Comparison of ENCODE assay signal across 12 cellular contexts in genomic region chr14:68394719-68395117, GRCh38.
A peak's percentile ranks its signal among the peaks of the same experiment; 100 is the strongest.
DNase-seq lines count a peak whose midpoint lies in the region; ATAC-seq and TF ChIP-seq lines count a peak whose summit lies in the region.
"Had no signal": no experiment of that assay in that cellular context is flagged by ENCODE, and none has a peak within 500 bp of the region (broad histone marks: within the 10 kb centered on the region; RNA-seq: fewer than 3 reads in every experiment).

No MANE protein-coding gene starts in this region.

- TF ChIP-seq EP300 in ovary (IDR thresholded peaks at IDR 0.05), result no peak

- H3K4me1 ChIP-seq in breast epithelium (peaks cover 18 to 59% of the 10 kb centered on the region in 2 donors), mammary epithelial cell (ENCODE audit: insufficient read depth, low read length) (peaks cover 22% of the 10 kb centered on the region), right cardiac atrium (ENCODE audit: control insufficient read depth, insufficient read depth, low read length) (peaks cover 20% of the 10 kb centered on the region), ovary (ENCODE audit: insufficient read depth) (peaks cover 51% of the 10 kb centered on the region), urinary bladder (ENCODE audit: insufficient read depth) (peaks cover 2% of the 10 kb centered on the region), Karpas-422 (ENCODE audit: low read length) (no peaks in the 10 kb centered on the region)

- H3K9ac ChIP-seq in mammary epithelial cell (ENCODE audit: insufficient read depth, low read length) (no peak overlapping the region), Karpas-422 (ENCODE audit: low read length) (no peak overlapping the region)

- H2AFZ ChIP-seq in mammary epithelial cell (ENCODE audit: low read depth, low read length) (no peak overlapping the region), Karpas-422 (ENCODE audit: low read length) (no peak overlapping the region)

- no peak overlapping the region for H3K4me3 ChIP-seq in breast epithelium
- no peak overlapping the region for H3K4me3 ChIP-seq in mammary epithelial cell (replicated peaks in 1 of 3; ENCODE audit: insufficient read depth in 1 of 3, low read depth in 2 of 3, low read length in 3 of 3)
- H3K4me3 ChIP-seq in right cardiac atrium (ENCODE audit: low read length), result no peak overlapping the region
- no peak overlapping the region for H3K4me3 ChIP-seq in ovary
- no peak overlapping the region for H3K4me3 ChIP-seq in urinary bladder (ENCODE audit: low read depth, low read length)
- no peak overlapping the region for H3K4me3 ChIP-seq in Karpas-422 (ENCODE audit: low read length)

- in situ Hi-C loops in mammary epithelial cell (cut with MboI; ENCODE audit: low sequenced_read_pairs in 2 of 2), result no loop called here

- dilution Hi-C loops in mammary epithelial cell (cut with HindIII; ENCODE audit: low sequenced_read_pairs), result no loop called here

- H3K27ac ChIP-seq in breast epithelium, result peak overlapping the region; percentile 93 to 94
- H3K27ac ChIP-seq in mammary epithelial cell (ENCODE audit: insufficient read depth, low read depth, low read length), result no peak overlapping the region
- peak overlapping the region; percentile 88 for H3K27ac ChIP-seq in right cardiac atrium (ENCODE audit: low read length)
- H3K27ac ChIP-seq in ovary, result peak overlapping the region; percentile 16 to 76
- H3K27ac ChIP-seq in urinary bladder (ENCODE audit: low read depth), result peak overlapping the region; percentile 48
- H3K27ac ChIP-seq in Karpas-422 (ENCODE audit: low read length), result no peak overlapping the region

- H3K36me3 ChIP-seq in breast epithelium (no peaks in the 10 kb centered on the region), mammary epithelial cell (ENCODE audit: insufficient read depth, low read length) (no peaks in the 10 kb centered on the region), ovary (no peaks in the 10 kb centered on the region), urinary bladder (ENCODE audit: insufficient read depth) (no peaks in the 10 kb centered on the region), Karpas-422 (ENCODE audit: insufficient read depth, low read length) (no peaks in the 10 kb centered on the region)

- no peaks in the 10 kb centered on the region for H3K79me2 ChIP-seq in mammary epithelial cell (ENCODE audit: insufficient read depth, low read length)
- no peaks in the 10 kb centered on the region for H3K79me2 ChIP-seq in Karpas-422 (ENCODE audit: low read length)

- CTCF ChIA-PET in mammary epithelial cell (lab: Charles Lee; ENCODE audit: low non-redundant PET), result no interaction called here

- H4K20me1 ChIP-seq in mammary epithelial cell (ENCODE audit: insufficient read depth, low read length) (no peaks in the 10 kb centered on the region), Karpas-422 (ENCODE audit: insufficient read depth, low read depth, low read length) (no peaks in the 10 kb centered on the region; the same call in 1 of the 2 replicates)

- WGBS in mammary epithelial cell (ENCODE audit: low coverage, missing lambda C conversion rate), result 93% methylated on average over 9 of the region's 11 CpGs
- 58% methylated on average over 11 of the region's 11 CpGs for WGBS in right cardiac atrium
- 7 to 31% (median 12%) methylated on average over 10 to 11 of the region's 11 CpGs for WGBS in ovary, 3 donors
- WGBS in urinary bladder, result 46% methylated on average over 11 of the region's 11 CpGs

- H3K9me2 ChIP-seq in Karpas-422 (replicated peaks; ENCODE audit: insufficient read depth, low read length), result no peaks in the 10 kb centered on the region

- DNase-seq in breast epithelium (ENCODE audit: low spot score in 2 of 2), result no peak
- DNase-seq in mammary epithelial cell, result no peak
- peak; percentile 30 to 73 (median 72) for DNase-seq in right cardiac atrium
- DNase-seq in ovary, result peak; percentile 46 to 73 (median 57)
- no peak for DNase-seq in amniotic stem cell (lab: John Stamatoyannopoulos, UW)
- DNase-seq in Karpas-422, result no peak
- DNase-seq: DMS79 treated with DMSO at 0.1 percent for 48 hours; NCI-H226; RPMI8226; stimulated activated CD8-positive, alpha-beta memory T cell treated with anti-CD3 and anti-CD28 coated beads, Interleukin-4, amount 100 ng/mL, for 48 hours had no signal

- TF ChIP-seq CTCF in breast epithelium (IDR thresholded peaks at IDR 0.05), result no peak
- no peak for TF ChIP-seq CTCF in mammary epithelial cell (conservative IDR thresholded peaks at IDR 0.05 in 1 of 2, IDR thresholded peaks at IDR 0.05 in 1 of 2; ENCODE audit: extremely low read depth in 1 of 2, insufficient read depth in 1 of 2, low read depth in 1 of 2, low read length in 2 of 2)
- TF ChIP-seq CTCF in ovary (IDR thresholded peaks at IDR 0.05), result no peak

- no peak for TF ChIP-seq POLR2A in breast epithelium (IDR thresholded peaks at IDR 0.05)
- TF ChIP-seq POLR2A in ovary (IDR thresholded peaks at IDR 0.05), result no peak

- BruUV-seq in mammary epithelial cell (replicated peaks; lab: Mats Ljungman, UMichigan), result no TSS peak

- ATAC-seq in right cardiac atrium, result no peak
- ATAC-seq in HG02759 (IDR thresholded peaks at IDR 0.05; ENCODE audit: unreplicated experiment), result no peak

- H3K27me3 ChIP-seq in breast epithelium, result no peaks in the 10 kb centered on the region
- no peaks in the 10 kb centered on the region for H3K27me3 ChIP-seq in mammary epithelial cell (ENCODE audit: insufficient read depth, low read length)
- no peaks in the 10 kb centered on the region for H3K27me3 ChIP-seq in right cardiac atrium (ENCODE audit: control insufficient read depth, insufficient read depth)
- no peaks in the 10 kb centered on the region for H3K27me3 ChIP-seq in ovary
- 0 out of 2 replicates have a peak, but pooled peaks cover 4% of the 10 kb centered on the region for H3K27me3 ChIP-seq in Karpas-422 (ENCODE audit: low read length)

- intact Hi-C loops in breast epithelium (cut with DNase I; ENCODE audit: low total_unique reads) (no loop called here), mammary epithelial cell (cut with micrococcal nuclease) (no loop called here), right cardiac atrium (cut with DNase I) (loop anchor here in 2 of 4 donors (5.0 to 10.0 kb wide), 5 partner anchors 60 to 418 kb away; no protein-coding TSS in a partner anchor), ovary (cut with DNase I) (loop anchor here (10.0 kb wide), 5 partner anchors 150 to 420 kb away; partner anchors contain the start of gene ZFP36L1 (in 1 of the 4))

- H3K4me2 ChIP-seq in mammary epithelial cell (ENCODE audit: insufficient read depth, low read depth, low read length), result no peak overlapping the region
- H3K4me2 ChIP-seq in Karpas-422 (ENCODE audit: low read depth, low read length, poor library complexity, severe bottlenecking), result no peak overlapping the region

- H3K9me3 ChIP-seq in breast epithelium (no peaks in the 10 kb centered on the region), mammary epithelial cell (replicated peaks; ENCODE audit: insufficient read depth, low read length) (no peaks in the 10 kb centered on the region), right cardiac atrium (ENCODE audit: control insufficient read depth, low read length) (no peaks in the 10 kb centered on the region), ovary (no peaks in the 10 kb centered on the region), Karpas-422 (ENCODE audit: low read length) (no peaks in the 10 kb centered on the region)

Comparison
In these comparisons a context has a peak if more than half of its experiments do, and no peak if none do; other contexts are left out.
1. H3K27ac ChIP-seq: peak in breast epithelium (2 of 2), right cardiac atrium (single experiment), ovary (2 of 2) and urinary bladder (single experiment); none in mammary epithelial cell (single experiment) and Karpas-422 (single experiment).
2. DNase-seq: peak in right cardiac atrium (3 of 3) and ovary (5 of 5); none in breast epithelium (0 of 2), mammary epithelial cell (single experiment), amniotic stem cell (single experiment) and Karpas-422 (single experiment).
3. intact Hi-C loops: an anchor here in ovary (10.0 kb wide); none called in breast epithelium and mammary epithelial cell.